8 cellular contexts compared by ENCODE assay signal in genomic region chr9:36728651-36729520, GRCh38.
DNase-seq lines count a peak whose midpoint lies in the region; ATAC-seq, FAIRE-seq and TF ChIP-seq lines count a peak whose summit lies in the region.

No MANE protein-coding gene starts in this region.

- no peaks in the 10 kb centered on the region for H3K27me3 ChIP-seq in mesendoderm (ENCODE audit: insufficient read depth, low read length, poor library complexity)

- no peak overlapping the region for H3K56ac ChIP-seq in mesendoderm (ENCODE audit: low read length)

- no peak overlapping the region for H3K4me3 ChIP-seq in mesendoderm (ENCODE audit: low read length)

- peak; percentile 69 for TF ChIP-seq CTCF in D721Med (IDR thresholded peaks at IDR 0.05; ENCODE audit: insufficient read depth, missing control alignments)

- no CpG with 5 or more reads among the region's 5 CpGs for WGBS in mesendoderm (ENCODE audit: extremely low coverage, insufficient coverage, low lambda C conversion rate)

- H3K27ac ChIP-seq in mesendoderm (ENCODE audit: low read depth, low read length): no peak overlapping the region

- no peak overlapping the region for H3K9ac ChIP-seq in mesendoderm (ENCODE audit: low read length)

- no peak overlapping the region for H2BK120ac ChIP-seq in mesendoderm (ENCODE audit: low read depth, low read length)

- peaks cover 2% of the 10 kb centered on the region for H3K4me1 ChIP-seq in mesendoderm (ENCODE audit: control insufficient read depth, low read depth, low read length)

- H3K79me1 ChIP-seq in mesendoderm (ENCODE audit: low read length): no peaks in the 10 kb centered on the region

- H3K23ac ChIP-seq in mesendoderm (ENCODE audit: low read length): no peak overlapping the region

- ATAC-seq in HG03097 (IDR thresholded peaks at IDR 0.05; ENCODE audit: low FRiP score, unreplicated experiment): no peak

- no peaks in the 10 kb centered on the region for H3K36me3 ChIP-seq in mesendoderm (ENCODE audit: control insufficient read depth, insufficient read depth, low read length)

- no peak overlapping the region for H2BK15ac ChIP-seq in mesendoderm (replicated peaks; ENCODE audit: low read depth)

- no peak overlapping the region for H4K5ac ChIP-seq in mesendoderm (ENCODE audit: low read length)

- no peak overlapping the region for H2AK5ac ChIP-seq in mesendoderm (ENCODE audit: low read length)

- POLR2A ChIA-PET in HEK293T (lab: Yijun Ruan, JAX): no interaction called here

- H3K4ac ChIP-seq in mesendoderm (ENCODE audit: low read depth, low read length): no peak overlapping the region

- H3K4me2 ChIP-seq in mesendoderm (ENCODE audit: low read length): no peak overlapping the region

- no peak overlapping the region for H2BK5ac ChIP-seq in mesendoderm (ENCODE audit: low read length)

- H3K18ac ChIP-seq in mesendoderm (ENCODE audit: low read length): no peak overlapping the region

- no peak for DNase-seq in D721Med (ENCODE audit: insufficient read length, low spot score)
- DNase-seq in HEK293T (ENCODE audit: extremely low spot score): peak; percentile 85
- DNase-seq in NCI-H2227 treated with DMSO at 0.1 percent for 48 hours (lab: John Stamatoyannopoulos, UW): peak; percentile 40
- peak; percentile 42 to 57 for DNase-seq in activated CD4-positive, alpha-beta T cell treated with anti-CD3 and anti-CD28 coated beads for 4 hours
- DNase-seq in dermis microvascular lymphatic vessel endothelial cell (ENCODE audit: low read depth in 2 of 2): peak; percentile 68 to 80
- peak; percentile 86 for DNase-seq in mesendoderm
- DNase-seq in stimulated activated CD8-positive, alpha-beta memory T cell treated with anti-CD3 and anti-CD28 coated beads, Interleukin-4, amount 100 ng/mL, for 4 hours (ENCODE audit: low read depth in 2 of 2, low spot score in 1 of 2): peak; percentile 13 to 27

- peak; percentile 29 for FAIRE-seq in D721Med (lab: Jason Lieb, UNC)

- no peaks in the 10 kb centered on the region for H3K79me2 ChIP-seq in mesendoderm (ENCODE audit: control insufficient read depth, insufficient read depth, low read length)

- CTCF ChIA-PET in HEK293T (lab: Yijun Ruan, JAX): interaction anchor here (0.7 to 1.2 kb wide), 5 partner anchors 10 to 470 kb away, joined by 3 to 4 read pairs (median 3); partner anchors contain the start of gene GNE

- H4K8ac ChIP-seq in mesendoderm (ENCODE audit: low read depth, low read length): no peak overlapping the region

TF ChIP-seq in HEK293T, 16 proteins besides CTCF, POLR2A, EP300 and RAD21:
- TF ChIP-seq FOXA1 (IDR thresholded peaks at IDR 0.05) (no peak), BHLHE40 (IDR thresholded peaks at IDR 0.05; ENCODE audit: borderline replicate concordance) (no peak)
TF ChIP-seq in HEK293T: peak in this region for 0.
